ENCODE assay signal across 1 cellular context in the genomic region with DNA sequence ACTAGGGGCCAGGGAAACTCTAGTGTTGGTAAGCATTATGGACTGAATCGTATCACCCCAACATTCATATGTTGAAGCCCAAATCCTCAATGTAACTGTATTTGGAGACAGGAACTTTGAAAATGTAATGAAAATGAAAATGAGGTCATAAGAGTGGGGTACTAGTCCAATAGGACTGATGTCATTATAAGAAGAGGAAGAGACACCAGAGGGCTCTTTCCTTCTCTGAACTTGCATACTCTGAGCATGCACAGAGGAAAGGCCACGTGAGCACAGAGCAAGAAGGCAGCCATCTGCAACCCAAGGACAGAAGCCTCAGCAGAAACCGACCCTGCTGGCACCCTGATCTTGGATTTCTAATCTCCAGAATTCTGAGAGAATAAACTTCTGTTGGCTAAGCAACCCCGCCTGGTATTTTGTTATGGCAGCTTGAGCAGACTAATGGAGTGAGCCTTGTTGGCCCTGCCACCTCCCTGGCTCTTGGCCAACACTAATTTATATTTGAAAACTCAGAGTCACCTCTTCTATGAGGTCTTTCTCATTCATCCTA.
TF ChIP-seq lines count a peak whose summit lies in the region.

No MANE protein-coding gene starts in this region.

TF ChIP-seq in GM12878, 131 proteins besides CTCF, POLR2A, EP300 and RAD21 (continued from another document):
- TF ChIP-seq, protein P1, sequence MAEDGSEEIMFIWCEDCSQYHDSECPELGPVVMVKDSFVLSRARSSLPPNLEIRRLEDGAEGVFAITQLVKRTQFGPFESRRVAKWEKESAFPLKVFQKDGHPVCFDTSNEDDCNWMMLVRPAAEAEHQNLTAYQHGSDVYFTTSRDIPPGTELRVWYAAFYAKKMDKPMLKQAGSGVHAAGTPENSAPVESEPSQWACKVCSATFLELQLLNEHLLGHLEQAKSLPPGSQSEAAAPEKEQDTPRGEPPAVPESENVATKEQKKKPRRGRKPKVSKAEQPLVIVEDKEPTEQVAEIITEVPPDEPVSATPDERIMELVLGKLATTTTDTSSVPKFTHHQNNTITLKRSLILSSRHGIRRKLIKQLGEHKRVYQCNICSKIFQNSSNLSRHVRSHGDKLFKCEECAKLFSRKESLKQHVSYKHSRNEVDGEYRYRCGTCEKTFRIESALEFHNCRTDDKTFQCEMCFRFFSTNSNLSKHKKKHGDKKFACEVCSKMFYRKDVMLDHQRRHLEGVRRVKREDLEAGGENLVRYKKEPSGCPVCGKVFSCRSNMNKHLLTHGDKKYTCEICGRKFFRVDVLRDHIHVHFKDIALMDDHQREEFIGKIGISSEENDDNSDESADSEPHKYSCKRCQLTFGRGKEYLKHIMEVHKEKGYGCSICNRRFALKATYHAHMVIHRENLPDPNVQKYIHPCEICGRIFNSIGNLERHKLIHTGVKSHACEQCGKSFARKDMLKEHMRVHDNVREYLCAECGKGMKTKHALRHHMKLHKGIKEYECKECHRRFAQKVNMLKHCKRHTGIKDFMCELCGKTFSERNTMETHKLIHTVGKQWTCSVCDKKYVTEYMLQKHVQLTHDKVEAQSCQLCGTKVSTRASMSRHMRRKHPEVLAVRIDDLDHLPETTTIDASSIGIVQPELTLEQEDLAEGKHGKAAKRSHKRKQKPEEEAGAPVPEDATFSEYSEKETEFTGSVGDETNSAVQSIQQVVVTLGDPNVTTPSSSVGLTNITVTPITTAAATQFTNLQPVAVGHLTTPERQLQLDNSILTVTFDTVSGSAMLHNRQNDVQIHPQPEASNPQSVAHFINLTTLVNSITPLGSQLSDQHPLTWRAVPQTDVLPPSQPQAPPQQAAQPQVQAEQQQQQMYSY (CRISPR knock-in tag; IDR thresholded peaks at IDR 0.05), result no peak
- TF ChIP-seq RCOR1 (conservative IDR thresholded peaks at IDR 0.05; ENCODE audit: low read depth, low read length), result no peak
- TF ChIP-seq POU2F2 (IDR thresholded peaks at IDR 0.05; ENCODE audit: borderline replicate concordance, low read depth, low read length), result no peak
- TF ChIP-seq, protein P2, sequence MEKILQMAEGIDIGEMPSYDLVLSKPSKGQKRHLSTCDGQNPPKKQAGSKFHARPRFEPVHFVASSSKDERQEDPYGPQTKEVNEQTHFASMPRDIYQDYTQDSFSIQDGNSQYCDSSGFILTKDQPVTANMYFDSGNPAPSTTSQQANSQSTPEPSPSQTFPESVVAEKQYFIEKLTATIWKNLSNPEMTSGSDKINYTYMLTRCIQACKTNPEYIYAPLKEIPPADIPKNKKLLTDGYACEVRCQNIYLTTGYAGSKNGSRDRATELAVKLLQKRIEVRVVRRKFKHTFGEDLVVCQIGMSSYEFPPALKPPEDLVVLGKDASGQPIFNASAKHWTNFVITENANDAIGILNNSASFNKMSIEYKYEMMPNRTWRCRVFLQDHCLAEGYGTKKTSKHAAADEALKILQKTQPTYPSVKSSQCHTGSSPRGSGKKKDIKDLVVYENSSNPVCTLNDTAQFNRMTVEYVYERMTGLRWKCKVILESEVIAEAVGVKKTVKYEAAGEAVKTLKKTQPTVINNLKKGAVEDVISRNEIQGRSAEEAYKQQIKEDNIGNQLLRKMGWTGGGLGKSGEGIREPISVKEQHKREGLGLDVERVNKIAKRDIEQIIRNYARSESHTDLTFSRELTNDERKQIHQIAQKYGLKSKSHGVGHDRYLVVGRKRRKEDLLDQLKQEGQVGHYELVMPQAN (conservative IDR thresholded peaks at IDR 0.05), result no peak
- no peak for TF ChIP-seq TCF12 (IDR thresholded peaks at IDR 0.05; ENCODE audit: low read depth, low read length)
- no peak for TF ChIP-seq ZZZ3 (IDR thresholded peaks at IDR 0.05; ENCODE audit: control insufficient read depth, insufficient read length, low read depth)
- TF ChIP-seq, protein P3, sequence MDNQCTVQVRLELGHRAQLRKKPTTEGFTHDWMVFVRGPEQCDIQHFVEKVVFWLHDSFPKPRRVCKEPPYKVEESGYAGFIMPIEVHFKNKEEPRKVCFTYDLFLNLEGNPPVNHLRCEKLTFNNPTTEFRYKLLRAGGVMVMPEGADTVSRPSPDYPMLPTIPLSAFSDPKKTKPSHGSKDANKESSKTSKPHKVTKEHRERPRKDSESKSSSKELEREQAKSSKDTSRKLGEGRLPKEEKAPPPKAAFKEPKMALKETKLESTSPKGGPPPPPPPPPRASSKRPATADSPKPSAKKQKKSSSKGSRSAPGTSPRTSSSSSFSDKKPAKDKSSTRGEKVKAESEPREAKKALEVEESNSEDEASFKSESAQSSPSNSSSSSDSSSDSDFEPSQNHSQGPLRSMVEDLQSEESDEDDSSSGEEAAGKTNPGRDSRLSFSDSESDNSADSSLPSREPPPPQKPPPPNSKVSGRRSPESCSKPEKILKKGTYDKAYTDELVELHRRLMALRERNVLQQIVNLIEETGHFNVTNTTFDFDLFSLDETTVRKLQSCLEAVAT (IDR thresholded peaks at IDR 0.05), result no peak
- TF ChIP-seq GATAD2B (conservative IDR thresholded peaks at IDR 0.05; ENCODE audit: low read depth), result no peak
- TF ChIP-seq ETV6 (conservative IDR thresholded peaks at IDR 0.05 in 1 of 2, IDR thresholded peaks at IDR 0.05 in 1 of 2; ENCODE audit: borderline replicate concordance in 1 of 2, low read depth in 1 of 2), result 0 out of 4 replicates have a peak, but pooled peaks of 1 of the 2 experiments have one; percentile 19
- no peak for TF ChIP-seq ZBED1 (IDR thresholded peaks at IDR 0.05; ENCODE audit: borderline replicate concordance)
- TF ChIP-seq SREBF2 (IDR thresholded peaks at IDR 0.05; ENCODE audit: low read length), result no peak
- TF ChIP-seq ATF7 (IDR thresholded peaks at IDR 0.05; ENCODE audit: low read depth), result peak; percentile 77
- TF ChIP-seq YY1 (IDR thresholded peaks at IDR 0.05; ENCODE audit: low read depth, low read length), result no peak
- TF ChIP-seq RUNX3 (IDR thresholded peaks at IDR 0.05; ENCODE audit: low read length), result no peak; the same call in 1 of the 2 replicates
- no peak for TF ChIP-seq JUND (IDR thresholded peaks at IDR 0.05; ENCODE audit: low read depth, low read length)
- TF ChIP-seq MYB (IDR thresholded peaks at IDR 0.05; ENCODE audit: borderline replicate concordance, low read depth, low read length), result no peak
- TF ChIP-seq HDAC2 (IDR thresholded peaks at IDR 0.05), result no peak
- TF ChIP-seq CREM (IDR thresholded peaks at IDR 0.05; ENCODE audit: low read depth), result peak; percentile 66
- TF ChIP-seq, protein P4, sequence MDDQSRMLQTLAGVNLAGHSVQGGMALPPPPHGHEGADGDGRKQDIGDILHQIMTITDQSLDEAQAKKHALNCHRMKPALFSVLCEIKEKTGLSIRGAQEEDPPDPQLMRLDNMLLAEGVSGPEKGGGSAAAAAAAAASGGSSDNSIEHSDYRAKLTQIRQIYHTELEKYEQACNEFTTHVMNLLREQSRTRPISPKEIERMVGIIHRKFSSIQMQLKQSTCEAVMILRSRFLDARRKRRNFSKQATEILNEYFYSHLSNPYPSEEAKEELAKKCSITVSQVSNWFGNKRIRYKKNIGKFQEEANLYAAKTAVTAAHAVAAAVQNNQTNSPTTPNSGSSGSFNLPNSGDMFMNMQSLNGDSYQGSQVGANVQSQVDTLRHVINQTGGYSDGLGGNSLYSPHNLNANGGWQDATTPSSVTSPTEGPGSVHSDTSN (IDR thresholded peaks at IDR 0.05; ENCODE audit: insufficient replicate concordance, low read depth, low read length), result no peak
- TF ChIP-seq IKZF1 (conservative IDR thresholded peaks at IDR 0.05), result no peak
